In the genomic region with DNA sequence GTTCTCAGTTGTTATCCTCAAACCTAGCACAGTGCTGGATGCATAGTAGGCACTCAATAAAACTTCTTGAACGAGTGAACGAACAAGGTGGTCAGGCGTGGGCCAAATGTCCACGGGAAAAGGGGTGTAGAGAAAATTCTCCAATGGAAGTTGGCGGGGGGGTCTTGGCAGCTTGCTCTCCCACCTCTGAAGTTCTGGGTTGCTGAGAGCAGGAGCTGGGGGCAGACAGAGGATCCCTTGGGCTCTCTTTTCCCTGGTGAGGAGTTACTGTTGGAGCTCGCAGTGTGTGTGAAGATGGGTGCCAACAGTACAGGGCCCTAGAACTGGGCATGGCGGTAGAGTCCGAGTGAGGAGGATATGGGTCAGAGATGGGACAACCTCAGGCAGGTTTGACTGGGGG, we compare ENCODE assay signal across 1 cellular context.
TF ChIP-seq lines count a peak whose summit lies in the region.

No MANE protein-coding gene starts in this region.

TF ChIP-seq in GM23338, 12 proteins besides CTCF, POLR2A, EP300 and RAD21 (continued from another document):
- TF ChIP-seq, protein P1, sequence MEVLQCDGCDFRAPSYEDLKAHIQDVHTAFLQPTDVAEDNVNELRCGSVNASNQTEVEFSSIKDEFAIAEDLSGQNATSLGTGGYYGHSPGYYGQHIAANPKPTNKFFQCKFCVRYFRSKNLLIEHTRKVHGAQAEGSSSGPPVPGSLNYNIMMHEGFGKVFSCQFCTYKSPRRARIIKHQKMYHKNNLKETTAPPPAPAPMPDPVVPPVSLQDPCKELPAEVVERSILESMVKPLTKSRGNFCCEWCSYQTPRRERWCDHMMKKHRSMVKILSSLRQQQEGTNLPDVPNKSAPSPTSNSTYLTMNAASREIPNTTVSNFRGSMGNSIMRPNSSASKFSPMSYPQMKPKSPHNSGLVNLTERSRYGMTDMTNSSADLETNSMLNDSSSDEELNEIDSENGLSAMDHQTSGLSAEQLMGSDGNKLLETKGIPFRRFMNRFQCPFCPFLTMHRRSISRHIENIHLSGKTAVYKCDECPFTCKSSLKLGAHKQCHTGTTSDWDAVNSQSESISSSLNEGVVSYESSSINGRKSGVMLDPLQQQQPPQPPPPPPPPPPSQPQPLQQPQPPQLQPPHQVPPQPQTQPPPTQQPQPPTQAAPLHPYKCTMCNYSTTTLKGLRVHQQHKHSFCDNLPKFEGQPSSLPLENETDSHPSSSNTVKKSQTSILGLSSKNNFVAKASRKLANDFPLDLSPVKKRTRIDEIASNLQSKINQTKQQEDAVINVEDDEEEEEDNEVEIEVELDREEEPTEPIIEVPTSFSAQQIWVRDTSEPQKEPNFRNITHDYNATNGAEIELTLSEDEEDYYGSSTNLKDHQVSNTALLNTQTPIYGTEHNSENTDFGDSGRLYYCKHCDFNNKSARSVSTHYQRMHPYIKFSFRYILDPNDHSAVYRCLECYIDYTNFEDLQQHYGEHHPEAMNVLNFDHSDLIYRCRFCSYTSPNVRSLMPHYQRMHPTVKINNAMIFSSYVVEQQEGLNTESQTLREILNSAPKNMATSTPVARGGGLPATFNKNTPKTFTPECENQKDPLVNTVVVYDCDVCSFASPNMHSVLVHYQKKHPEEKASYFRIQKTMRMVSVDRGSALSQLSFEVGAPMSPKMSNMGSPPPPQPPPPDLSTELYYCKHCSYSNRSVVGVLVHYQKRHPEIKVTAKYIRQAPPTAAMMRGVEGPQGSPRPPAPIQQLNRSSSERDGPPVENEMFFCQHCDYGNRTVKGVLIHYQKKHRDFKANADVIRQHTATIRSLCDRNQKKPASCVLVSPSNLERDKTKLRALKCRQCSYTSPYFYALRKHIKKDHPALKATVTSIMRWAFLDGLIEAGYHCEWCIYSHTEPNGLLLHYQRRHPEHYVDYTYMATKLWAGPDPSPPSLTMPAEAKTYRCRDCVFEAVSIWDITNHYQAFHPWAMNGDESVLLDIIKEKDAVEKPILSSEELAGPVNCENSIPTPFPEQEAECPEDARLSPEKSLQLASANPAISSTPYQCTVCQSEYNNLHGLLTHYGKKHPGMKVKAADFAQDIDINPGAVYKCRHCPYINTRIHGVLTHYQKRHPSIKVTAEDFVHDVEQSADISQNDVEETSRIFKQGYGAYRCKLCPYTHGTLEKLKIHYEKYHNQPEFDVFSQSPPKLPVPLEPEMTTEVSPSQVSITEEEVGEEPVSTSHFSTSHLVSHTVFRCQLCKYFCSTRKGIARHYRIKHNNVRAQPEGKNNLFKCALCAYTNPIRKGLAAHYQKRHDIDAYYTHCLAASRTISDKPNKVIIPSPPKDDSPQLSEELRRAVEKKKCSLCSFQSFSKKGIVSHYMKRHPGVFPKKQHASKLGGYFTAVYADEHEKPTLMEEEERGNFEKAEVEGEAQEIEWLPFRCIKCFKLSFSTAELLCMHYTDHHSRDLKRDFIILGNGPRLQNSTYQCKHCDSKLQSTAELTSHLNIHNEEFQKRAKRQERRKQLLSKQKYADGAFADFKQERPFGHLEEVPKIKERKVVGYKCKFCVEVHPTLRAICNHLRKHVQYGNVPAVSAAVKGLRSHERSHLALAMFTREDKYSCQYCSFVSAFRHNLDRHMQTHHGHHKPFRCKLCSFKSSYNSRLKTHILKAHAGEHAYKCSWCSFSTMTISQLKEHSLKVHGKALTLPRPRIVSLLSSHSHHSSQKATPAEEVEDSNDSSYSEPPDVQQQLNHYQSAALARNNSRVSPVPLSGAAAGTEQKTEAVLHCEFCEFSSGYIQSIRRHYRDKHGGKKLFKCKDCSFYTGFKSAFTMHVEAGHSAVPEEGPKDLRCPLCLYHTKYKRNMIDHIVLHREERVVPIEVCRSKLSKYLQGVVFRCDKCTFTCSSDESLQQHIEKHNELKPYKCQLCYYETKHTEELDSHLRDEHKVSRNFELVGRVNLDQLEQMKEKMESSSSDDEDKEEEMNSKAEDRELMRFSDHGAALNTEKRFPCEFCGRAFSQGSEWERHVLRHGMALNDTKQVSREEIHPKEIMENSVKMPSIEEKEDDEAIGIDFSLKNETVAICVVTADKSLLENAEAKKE (CRISPR knock-in tag; IDR thresholded peaks at IDR 0.05), result no peak
- no peak for TF ChIP-seq NANOG (IDR thresholded peaks at IDR 0.05; ENCODE audit: borderline replicate concordance)
- TF ChIP-seq POLR2AphosphoS5 (IDR thresholded peaks at IDR 0.05; ENCODE audit: low read depth), result no peak
